10 cellular contexts compared by ENCODE assay signal in genomic region chr19:39004403-39004802, GRCh38. TPM values are rescaled to one million over a fixed set of nuclear protein-coding genes. Genes with fewer than 3 reads are reported as not detected.
"Had no signal": no experiment of that assay in that cellular context is flagged by ENCODE, and none has a peak within 500 bp of the region (broad histone marks: within the 10 kb centered on the region; RNA-seq: fewer than 3 reads in every experiment).

No MANE protein-coding gene starts in this region.

- ATAC-seq: GM23338 had no signal

- H3K27ac Mint-ChIP-seq: GM23338, H9, HFFc6 had no signal

- H3K4me3 ChIP-seq: GM23338 had no signal

- H3K9me3 Mint-ChIP-seq: GM23338, H9, HFFc6 had no signal

- H3K4me3 Mint-ChIP-seq: GM23338, H9, HFFc6 had no signal

- FAIRE-seq: H1, H54, HTR-8/SVneo had no signal

- H3K4me2 ChIP-seq: GM23338 had no signal

- H2AFZ ChIP-seq: GM23338 had no signal

- DNase-seq: H9, HCEC 1CT, HFFc6, IMR-90, KBM-7 had no signal

RNA-seq across cellular contexts. Expression of gene FBXO27, which starts 27.9 kb away (rescaled TPM):
- total RNA-seq: HT-29 had no signal

RNA-seq across cellular contexts. Expression of gene FBXO17, which starts 28.9 kb away (rescaled TPM):
- total RNA-seq: HT-29 had no signal
